In the genomic region with DNA sequence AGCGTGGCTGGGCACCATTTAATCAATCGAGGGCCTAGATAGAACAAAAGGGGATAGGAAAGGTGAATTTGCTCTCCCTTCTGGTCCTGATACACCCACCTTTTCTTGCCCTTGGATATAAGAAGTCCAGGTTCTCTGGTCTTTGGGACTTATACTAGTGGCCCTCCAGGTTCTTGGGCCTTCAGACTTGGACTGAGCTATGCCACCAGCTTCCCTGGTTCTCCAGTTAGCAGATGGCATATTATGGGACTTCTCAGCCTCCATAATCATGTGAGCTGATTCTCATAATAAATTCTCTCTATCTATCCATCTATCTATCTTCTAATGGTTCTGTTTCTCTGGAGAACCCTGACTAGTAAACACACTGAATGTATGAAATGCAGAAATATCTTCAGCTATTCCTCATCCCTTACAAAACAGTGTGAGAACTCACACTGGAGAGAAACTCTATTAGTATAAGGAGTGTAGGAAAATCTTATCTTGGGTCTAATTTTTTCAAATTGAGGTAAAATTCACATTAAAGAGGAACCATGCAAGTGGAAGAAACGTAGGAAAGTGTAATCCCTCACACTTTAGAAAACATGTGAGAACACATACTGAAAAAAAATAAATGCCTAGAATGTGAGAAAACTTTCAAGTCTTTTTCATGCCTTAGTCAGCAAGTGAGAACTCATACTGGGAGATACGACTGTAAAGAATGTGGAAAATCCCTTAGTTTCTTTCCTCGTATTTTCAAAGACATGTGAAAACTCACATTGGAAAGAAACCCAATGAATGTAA, we compare ENCODE assay signal across 17 cellular contexts. TPM values are rescaled to one million over a fixed set of nuclear protein-coding genes. Genes with fewer than 3 reads are reported as not detected.
DNase-seq lines count a peak whose midpoint lies in the region; ATAC-seq and TF ChIP-seq lines count a peak whose summit lies in the region.
"Had no signal": no experiment of that assay in that cellular context is flagged by ENCODE, and none has a peak within 500 bp of the region (broad histone marks: within the 10 kb centered on the region; RNA-seq: fewer than 3 reads in every experiment).

No MANE protein-coding gene starts in this region.

- TF ChIP-seq RAD21 in SK-N-SH (IDR thresholded peaks at IDR 0.05; ENCODE audit: low read length), result no peak

- no peaks in the 10 kb centered on the region for H3K9me2 ChIP-seq in SK-N-SH
- no peaks in the 10 kb centered on the region for H3K9me2 ChIP-seq in OCI-LY7 (ENCODE audit: insufficient read depth, low read length)

- no peak overlapping the region for H3K4me2 ChIP-seq in SK-N-SH
- no peak overlapping the region for H3K4me2 ChIP-seq in OCI-LY7 (ENCODE audit: low read length)

- H3K79me2 ChIP-seq in SK-N-SH (ENCODE audit: insufficient read depth), result no peaks in the 10 kb centered on the region
- H3K79me2 ChIP-seq in OCI-LY7 (ENCODE audit: insufficient read depth, low read depth, low read length), result no peaks in the 10 kb centered on the region

- no peak overlapping the region for H3K27ac ChIP-seq in SK-N-SH (ENCODE audit: low read depth in 2 of 2, low read length in 1 of 2)
- no peak overlapping the region for H3K27ac ChIP-seq in OCI-LY7 (ENCODE audit: low read depth, low read length, poor library complexity, severe bottlenecking)
- H3K27ac ChIP-seq in subcutaneous abdominal adipose tissue (ENCODE audit: low read depth, low read length), result no peak overlapping the region
- no peak overlapping the region for H3K27ac ChIP-seq in sigmoid colon
- H3K27ac ChIP-seq: esophagus muscularis mucosa, SJSA1, thyroid gland had no signal

- no peak overlapping the region; a peak in 1 of 4 replicates for H3K4me3 ChIP-seq in SK-N-SH (ENCODE audit: low read depth in 2 of 2, low read length in 1 of 2)
- H3K4me3 ChIP-seq in OCI-LY7 (ENCODE audit: low read depth, low read length, poor library complexity, severe bottlenecking), result no peak overlapping the region
- H3K4me3 ChIP-seq in epithelial cell of esophagus (ENCODE audit: low read length), result no peak overlapping the region
- H3K4me3 ChIP-seq in subcutaneous abdominal adipose tissue (ENCODE audit: low read depth in 1 of 5, low read length in 5 of 5), result peak overlapping the region; percentile 31 to 54 (median 51)
- no peak overlapping the region for H3K4me3 ChIP-seq in sigmoid colon
- H3K4me3 ChIP-seq: esophagus muscularis mucosa, SJSA1, thyroid gland had no signal

- 27% methylated on average over 5 of the region's 5 CpGs for WGBS in SK-N-SH (ENCODE audit: low lambda C conversion rate)
- 65 to 72% methylated on average over 5 of the region's 5 CpGs for WGBS in sigmoid colon, 2 donors

- TF ChIP-seq CTCF in SK-N-SH (IDR thresholded peaks at IDR 0.05) (no peak), OCI-LY7 (conservative IDR thresholded peaks at IDR 0.05; ENCODE audit: low read length) (no peak), epithelial cell of esophagus (IDR thresholded peaks at IDR 0.05; ENCODE audit: insufficient read depth, low read depth, low read length, missing control alignments) (no peak), sigmoid colon (IDR thresholded peaks at IDR 0.05) (no peak)

- TF ChIP-seq POLR2A in sigmoid colon (IDR thresholded peaks at IDR 0.05), result no peak

- BruUV-seq in OCI-LY7 (replicated peaks; lab: Mats Ljungman, UMichigan), result no TSS peak

- H3K27me3 ChIP-seq in SK-N-SH (ENCODE audit: insufficient read depth), result no peaks in the 10 kb centered on the region
- no peaks in the 10 kb centered on the region for H3K27me3 ChIP-seq in subcutaneous abdominal adipose tissue (ENCODE audit: control insufficient read depth in 5 of 5, insufficient read depth in 4 of 5, low read length in 5 of 5)
- no peaks in the 10 kb centered on the region for H3K27me3 ChIP-seq in sigmoid colon
- H3K27me3 ChIP-seq: esophagus muscularis mucosa, SJSA1, thyroid gland had no signal

- DNase-seq in SK-N-SH, result no peak
- DNase-seq in OCI-LY7 (ENCODE audit: low spot score), result peak; percentile 10
- peak; percentile 2 for DNase-seq in epithelial cell of esophagus (ENCODE audit: low read depth)
- no peak for DNase-seq in NCI-H1436 (lab: John Stamatoyannopoulos, UW)
- DNase-seq in NCI-H345 treated with DMSO at 0.1 percent for 48 hours (lab: John Stamatoyannopoulos, UW; ENCODE audit: unreplicated experiment), result no peak
- DNase-seq in sigmoid colon, result no peak
- DNase-seq: activated CD4-positive, alpha-beta T cell treated with anti-CD3 and anti-CD28 coated beads, Interleukin-2, amount 50 U/mL, for 1 hour; activated naive CD8-positive, alpha-beta T cell treated with anti-CD3 and anti-CD28 coated beads, Interleukin-2, amount 10 ng/mL, durations not matched to agents 7 days and 5 days; activated T-cell treated with anti-CD3 and anti-CD28 coated beads, Interleukin-2, amount 50 U/mL, for 1 hour; CD8-positive, alpha-beta T cell; thyroid gland had no signal

- H3K4me1 ChIP-seq in SK-N-SH (ENCODE audit: control insufficient read depth in 1 of 2, insufficient read depth in 2 of 2, low read depth in 1 of 2, low read length in 1 of 2) (no peaks in the 10 kb centered on the region), OCI-LY7 (ENCODE audit: insufficient read depth, low read length, poor library complexity, severe bottlenecking) (no peaks in the 10 kb centered on the region), subcutaneous abdominal adipose tissue (ENCODE audit: control insufficient read depth in 5 of 5, insufficient read depth in 5 of 5, low read length in 5 of 5) (no peaks in the 10 kb centered on the region), sigmoid colon (no peaks in the 10 kb centered on the region)
- H3K4me1 ChIP-seq: esophagus muscularis mucosa, SJSA1, thyroid gland had no signal

- H3K9ac ChIP-seq in SK-N-SH (no peak overlapping the region), subcutaneous abdominal adipose tissue (ENCODE audit: low read length in 5 of 5) (no peak overlapping the region)

- no peak for ATAC-seq in SK-N-SH treated with all-trans-retinoic acid at 6 μM for 48 hours
- ATAC-seq: CD8-positive, alpha-beta T cell; natural killer cell treated with Interleukin-12 subunit alpha and Interleukin-12 subunit beta and Interleukin-15 and Interleukin-18, amount 100 ng/mL, for 72 hours had no signal

- no peaks in the 10 kb centered on the region for H3F3A ChIP-seq in SK-N-SH (replicated peaks; ENCODE audit: insufficient read depth)

- H3K9me3 ChIP-seq in SK-N-SH (peaks cover 57% of the 10 kb centered on the region), OCI-LY7 (ENCODE audit: low read length) (peaks cover 40% of the 10 kb centered on the region), subcutaneous abdominal adipose tissue (ENCODE audit: control insufficient read depth in 5 of 5, low read length in 5 of 5) (peaks cover 70 to 100% (median 92%) of the 10 kb centered on the region in 5 donors), sigmoid colon (peaks cover 65 to 99% (median 83%) of the 10 kb centered on the region in 4 donors)

- POLR2A ChIA-PET in SK-N-SH (lab: Yijun Ruan, JAX), result no interaction called here
- POLR2A ChIA-PET in OCI-LY7 (lab: Charles Lee), result no interaction called here

- H3K36me3 ChIP-seq in SK-N-SH (replicated peaks in 1 of 2; ENCODE audit: control insufficient read depth in 1 of 2, insufficient read depth in 2 of 2, low read length in 1 of 2) (peaks cover 0 to 13% of the 10 kb centered on the region in 2 experiments), OCI-LY7 (ENCODE audit: insufficient read depth, low read length) (no peaks in the 10 kb centered on the region), subcutaneous abdominal adipose tissue (ENCODE audit: control insufficient read depth in 5 of 5, insufficient read depth in 5 of 5, low read length in 5 of 5) (peaks cover 0 to 8% (median 0%) of the 10 kb centered on the region in 5 donors), sigmoid colon (peaks cover 0 to 14% (median 0%) of the 10 kb centered on the region in 4 donors)
- H3K36me3 ChIP-seq: SJSA1, thyroid gland had no signal

- H2AFZ ChIP-seq in SK-N-SH (ENCODE audit: low read depth), result no peak overlapping the region
- no peak overlapping the region for H2AFZ ChIP-seq in OCI-LY7 (ENCODE audit: low read length)

- TF ChIP-seq EP300 in SK-N-SH (IDR thresholded peaks at IDR 0.05; ENCODE audit: borderline replicate concordance in 1 of 2, low read depth in 1 of 2, low read length in 1 of 2) (no peak), sigmoid colon (IDR thresholded peaks at IDR 0.05) (no peak)

- intact Hi-C loops in OCI-LY7 (cut with micrococcal nuclease; ENCODE audit: unreplicated experiment), result no loop called here
- intact Hi-C loops in sigmoid colon (cut with DNase I), result no loop called here

- CTCF ChIA-PET in SK-N-SH (lab: Yijun Ruan, JAX), result no interaction called here
- CTCF ChIA-PET in OCI-LY7 (lab: Charles Lee; ENCODE audit: unreplicated experiment), result no interaction called here

- H4K20me1 ChIP-seq in SK-N-SH (ENCODE audit: insufficient read depth) (no peaks in the 10 kb centered on the region), OCI-LY7 (ENCODE audit: insufficient read depth, low read length) (no peaks in the 10 kb centered on the region)

RNA-seq across cellular contexts. Expression of a gene that starts 15.5 kb away (rescaled TPM):
- polyA plus RNA-seq in SK-N-SH (2012; rRNA removed) (0.99 and 1.3 TPM in 2 replicates), sigmoid colon (under 1 TPM in 2 of 3 donors, not detected in 1; 0.23 to 0.93 TPM)
- 0.51 and 0.69 TPM in 2 replicates for polyA plus RNA-seq in SK-N-SH (2012; cell fraction: cytosol; rRNA removed)
- 4.3 and 4.5 TPM in 2 replicates for polyA plus RNA-seq in SK-N-SH (2012; cell fraction: nucleus; rRNA removed)
- not detected in 2 replicates for total RNA-seq in OCI-LY7 (2014; rRNA removed; shearing (Covaris generic))
- total RNA-seq in OCI-LY7 (2022) (not detected in 2 replicates), sigmoid colon (1 to 10 TPM; 2.9 to 7.3 (median 5.4) TPM)
- total RNA-seq: CD8-positive, alpha-beta T cell; natural killer cell treated with Interleukin-12 subunit alpha and Interleukin-12 subunit beta and Interleukin-15 and Interleukin-18, amount 100 ng/mL, for 72 hours had no signal

RNA-seq across cellular contexts. Expression of a gene that starts 37.5 kb away (rescaled TPM):
- polyA plus RNA-seq in SK-N-SH (2012; rRNA removed), result 9.7 and 10.6 TPM in 2 replicates
- 6.0 and 8.5 TPM in 2 replicates for polyA plus RNA-seq in SK-N-SH (2012; cell fraction: cytosol; rRNA removed)
- polyA plus RNA-seq in SK-N-SH (2012; cell fraction: nucleus; rRNA removed), result 11.4 and 19.9 TPM in 2 replicates
- 0.22 TPM in 1 of 2 replicates, not detected in the other for total RNA-seq in OCI-LY7 (2014; rRNA removed; shearing (Covaris generic))
- total RNA-seq in OCI-LY7 (2022), result not detected in 2 replicates
- total RNA-seq in sigmoid colon, result 10 to 100 TPM in 1 of 4 donors, 1 to 10 TPM in 3; 6.3 to 10.5 (median 8.3) TPM
- polyA plus RNA-seq in sigmoid colon, result 1 to 10 TPM in 1 of 3 donors, not detected in 2; 1.0 TPM
- total RNA-seq: CD8-positive, alpha-beta T cell; natural killer cell treated with Interleukin-12 subunit alpha and Interleukin-12 subunit beta and Interleukin-15 and Interleukin-18, amount 100 ng/mL, for 72 hours had no signal

RNA-seq across cellular contexts. Expression of a gene that starts 43.2 kb away (rescaled TPM):
- polyA plus RNA-seq in SK-N-SH (2012; rRNA removed) (not detected in 2 replicates), sigmoid colon (under 1 TPM in 1 of 3 donors, not detected in 2; 0.35 TPM)
- polyA plus RNA-seq in SK-N-SH (2012; cell fraction: cytosol; rRNA removed), result not detected in 2 replicates
- 0.18 and 0.39 TPM in 2 replicates for polyA plus RNA-seq in SK-N-SH (2012; cell fraction: nucleus; rRNA removed)
- total RNA-seq in OCI-LY7 (2014; rRNA removed; shearing (Covaris generic)), result 0.16 and 0.95 TPM in 2 replicates
- total RNA-seq in OCI-LY7 (2022) (0.70 and 1.6 TPM in 2 replicates), sigmoid colon (under 1 TPM in 2 of 4 donors, not detected in 2; 0.81 to 0.82 TPM)
- total RNA-seq: CD8-positive, alpha-beta T cell had no signal
- polyA plus RNA-seq: AG04450 had no signal

RNA-seq across cellular contexts. Expression of a gene that starts 46.9 kb away (rescaled TPM):
- 0.85 and 0.88 TPM in 2 replicates for polyA plus RNA-seq in SK-N-SH (2012; rRNA removed)
- polyA plus RNA-seq in SK-N-SH (2012; cell fraction: cytosol; rRNA removed), result 0.55 and 0.60 TPM in 2 replicates
- 2.3 and 2.4 TPM in 2 replicates for polyA plus RNA-seq in SK-N-SH (2012; cell fraction: nucleus; rRNA removed)
- total RNA-seq in OCI-LY7 (2014; rRNA removed; shearing (Covaris generic)), result 0.22 TPM in 1 of 2 replicates, not detected in the other
- not detected in 2 replicates for total RNA-seq in OCI-LY7 (2022)
- 1 to 10 TPM; 3.3 to 7.8 (median 6.1) TPM for total RNA-seq in sigmoid colon
- polyA plus RNA-seq in sigmoid colon, result under 1 TPM in 2 of 3 donors, not detected in 1; 0.23 to 0.52 TPM
- total RNA-seq: activated naive CD8-positive, alpha-beta T cell treated with anti-CD3 and anti-CD28 coated beads, Interleukin-2, amount 10 ng/mL, durations not matched to agents 7 days and 5 days; CD8-positive, alpha-beta T cell had no signal

RNA-seq across cellular contexts. Expression of a gene that starts 52.1 kb away (rescaled TPM):
- 1.9 and 2.0 TPM in 2 replicates for polyA plus RNA-seq in SK-N-SH (2012; rRNA removed)
- polyA plus RNA-seq in SK-N-SH (2012; cell fraction: cytosol; rRNA removed), result 1.0 and 1.2 TPM in 2 replicates
- 3.1 and 3.2 TPM in 2 replicates for polyA plus RNA-seq in SK-N-SH (2012; cell fraction: nucleus; rRNA removed)
- not detected in 2 replicates for total RNA-seq in OCI-LY7 (2014; rRNA removed; shearing (Covaris generic))
- not detected in 2 replicates for total RNA-seq in OCI-LY7 (2022)
- total RNA-seq in sigmoid colon, result 10 to 100 TPM in 1 of 4 donors, 1 to 10 TPM in 3; 4.3 to 10.2 (median 5.7) TPM
- under 1 TPM in 2 of 3 donors, not detected in 1; 0.34 to 0.60 TPM for polyA plus RNA-seq in sigmoid colon
- total RNA-seq: activated naive CD8-positive, alpha-beta T cell treated with anti-CD3 and anti-CD28 coated beads, Interleukin-2, amount 10 ng/mL, durations not matched to agents 7 days and 5 days; CD8-positive, alpha-beta T cell; natural killer cell treated with Interleukin-12 subunit alpha and Interleukin-12 subunit beta and Interleukin-15 and Interleukin-18, amount 100 ng/mL, for 72 hours had no signal

Comparison
In these comparisons a context has a peak if more than half of its experiments do, and no peak if none do; other contexts are left out.
1. DNase-seq: peak in OCI-LY7 (single experiment) and epithelial cell of esophagus (single experiment); none in SK-N-SH (single experiment), NCI-H1436 (single experiment), NCI-H345 treated with DMSO at 0.1 percent for 48 hours (single experiment) and sigmoid colon (single experiment).
2. H3K4me3 ChIP-seq: peak in subcutaneous abdominal adipose tissue (5 of 5); none in SK-N-SH (0 of 2), OCI-LY7 (single experiment), epithelial cell of esophagus (single experiment) and sigmoid colon (0 of 4).
3. RNA of a gene that starts 37.5 kb away (total RNA-seq): 6.3 to 10.5 TPM in sigmoid colon; 0.22 TPM in OCI-LY7; every median in the first group is over 4 times any median in the second.